In the genomic region with DNA sequence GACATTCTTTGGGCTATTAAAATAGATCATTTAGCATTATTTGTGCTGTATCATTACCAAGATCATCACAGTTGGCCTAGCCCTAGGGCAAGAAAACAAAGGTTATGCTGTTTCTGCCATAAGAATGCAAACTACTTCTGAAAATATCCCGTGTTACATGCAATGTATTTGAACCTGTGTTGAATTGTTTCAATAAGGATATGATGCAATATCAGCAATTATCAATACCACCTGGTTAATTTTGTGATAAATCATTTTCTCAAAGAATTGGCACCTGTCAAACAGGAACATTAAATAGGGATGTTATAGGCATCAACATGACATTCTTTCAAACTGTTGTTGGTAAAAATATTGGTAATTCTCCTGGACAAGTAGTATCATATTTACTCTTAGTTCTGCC, we compare ENCODE assay signal across 28 cellular contexts.
"Had no signal": no experiment of that assay in that cellular context is flagged by ENCODE, and none has a peak within 500 bp of the region (broad histone marks: within the 10 kb centered on the region; RNA-seq: fewer than 3 reads in every experiment).

No MANE protein-coding gene starts in this region.

- H3K4me3 Mint-ChIP-seq: dendritic cell treated with granulocyte-macrophage colony-stimulating factor and Interleukin-4, amounts not matched to agents 40 ng/mL and 50 ng/mL, for 4 days; effector memory CD8-positive, alpha-beta T cell; endodermal cell; mesothelial cell of epicardium; naive B cell had no signal

- DNase-seq: colonic mucosa; cortex of kidney; effector CD8-positive, alpha-beta T cell; effector memory CD8-positive, alpha-beta T cell; endodermal cell; erythroblast; esophagus squamous epithelium; foreskin fibroblast; foreskin melanocyte; gastrocnemius medialis; glutamatergic neuron; head of caudate nucleus; heart right ventricle; hippocampal formation; left cardiac atrium; left lung; left ventricle myocardium superior; lower lobe of right lung; mesenchymal stem cell; mucosa of descending colon; naive B cell had no signal

- H3K36me3 ChIP-seq: colonic mucosa, esophagus squamous epithelium, gastrocnemius medialis, heart right ventricle, left lung, lower lobe of right lung had no signal

- ATAC-seq: effector memory CD8-positive, alpha-beta T cell; esophagus mucosa; gastrocnemius medialis; heart right ventricle; left cardiac atrium; left lung; left ventricle myocardium superior; lower lobe of right lung; mucosa of descending colon had no signal

- H3K27me3 Mint-ChIP-seq: dendritic cell treated with granulocyte-macrophage colony-stimulating factor and Interleukin-4, amounts not matched to agents 40 ng/mL and 50 ng/mL, for 4 days; effector memory CD8-positive, alpha-beta T cell; naive B cell had no signal

- H3K27ac Mint-ChIP-seq: dendritic cell treated with granulocyte-macrophage colony-stimulating factor and Interleukin-4, amounts not matched to agents 40 ng/mL and 50 ng/mL, for 4 days; effector memory CD8-positive, alpha-beta T cell; endodermal cell; mesothelial cell of epicardium; naive B cell had no signal

- H3K4me1 ChIP-seq: colonic mucosa, esophagus squamous epithelium, gastrocnemius medialis, heart right ventricle, left lung, lower lobe of right lung had no signal

- FAIRE-seq: endometrium, islet of Langerhans, keratinocyte had no signal

- H3K4me1 Mint-ChIP-seq: mesothelial cell of epicardium, naive B cell had no signal

- H3K4me3 ChIP-seq: colonic mucosa, esophagus squamous epithelium, gastrocnemius medialis, heart right ventricle, left lung, lower lobe of right lung, mucosa of descending colon had no signal

- H3K36me3 Mint-ChIP-seq: mesothelial cell of epicardium, naive B cell had no signal

- H3K9me3 ChIP-seq: colonic mucosa, esophagus squamous epithelium, gastrocnemius medialis, lower lobe of right lung, mucosa of descending colon had no signal

- H3K27ac ChIP-seq: colonic mucosa, epithelial cell of prostate, esophagus squamous epithelium, gastrocnemius medialis, heart right ventricle, left lung, lower lobe of right lung had no signal

- H3K27me3 ChIP-seq: colonic mucosa, esophagus squamous epithelium, gastrocnemius medialis, heart right ventricle, left lung had no signal
